Comparison of ENCODE assay signal across 8 cellular contexts in genomic region chr17:4806770-4807533, GRCh38. TPM values are rescaled to one million over a fixed set of nuclear protein-coding genes. Genes with fewer than 3 reads are reported as not detected.
DNase-seq lines count a peak whose midpoint lies in the region; ATAC-seq and TF ChIP-seq lines count a peak whose summit lies in the region.

Gene PLD2 (plus strand): TSS chr17:4807152. CDS start chr17:4807773, 621 bp downstream.

- peak; percentile 82 to 89 (median 87) for DNase-seq in CD8-positive, alpha-beta memory T cell
- DNase-seq in HPDE6-E6E7 (ENCODE audit: extremely low spot score) (peak; percentile 91), esophagus squamous epithelium (lab: John Stamatoyannopoulos, UW) (peak; percentile 28), myocyte (ENCODE audit: low read depth) (peak; percentile 84)
- peak; percentile 95 to 96 for DNase-seq in activated T-cell treated with anti-CD3 and anti-CD28 coated beads, Interleukin-2, amount 50 U/mL, for 72 hours
- DNase-seq in stimulated activated CD8-positive, alpha-beta memory T cell treated with anti-CD3 and anti-CD28 coated beads, Interleukin-7, amount 100 ng/mL, for 24 hours (ENCODE audit: low read depth): peak; percentile 73

- H3K4me3 ChIP-seq in CD8-positive, alpha-beta memory T cell (ENCODE audit: low read length): peak within 1 kb of the TSS; percentile 51
- peak within 1 kb of the TSS; percentile 65 to 76 (median 71) for H3K4me3 ChIP-seq in esophagus squamous epithelium

- peak within 1 kb of the TSS in 6 of 8 donors; percentile 36 to 97 (median 70) for H3K27ac Mint-ChIP-seq in CD8-positive, alpha-beta memory T cell
- peak within 1 kb of the TSS; percentile 65 for H3K27ac Mint-ChIP-seq in activated T-cell treated with anti-CD3 and anti-CD28 coated beads, Interleukin-2, amount 50 U/mL, for 72 hours

- H3K27me3 Mint-ChIP-seq in CD8-positive, alpha-beta memory T cell: peaks cover 0 to 1% of the 10 kb centered on the region in 2 donors
- no peaks in the 10 kb centered on the region for H3K27me3 Mint-ChIP-seq in activated T-cell treated with anti-CD3 and anti-CD28 coated beads, Interleukin-2, amount 50 U/mL, for 72 hours (ENCODE audit: low read depth)

- intact Hi-C loops in esophagus squamous epithelium (cut with DNase I): no loop called here

- no peak for TF ChIP-seq CTCF in esophagus squamous epithelium (IDR thresholded peaks at IDR 0.05)

- peaks cover 0 to 16% (median 4%) of the 10 kb centered on the region in 3 donors for H3K36me3 Mint-ChIP-seq in CD8-positive, alpha-beta memory T cell
- peaks cover 3 to 4% of the 10 kb centered on the region in 2 donors for H3K36me3 Mint-ChIP-seq in activated T-cell treated with anti-CD3 and anti-CD28 coated beads, Interleukin-2, amount 50 U/mL, for 72 hours (ENCODE audit: insufficient read depth in 2 of 2)

- peaks cover 11% of the 10 kb centered on the region for H3K4me1 ChIP-seq in CD8-positive, alpha-beta memory T cell (ENCODE audit: insufficient read depth, low read length)
- H3K4me1 ChIP-seq in esophagus squamous epithelium: peaks cover 14 to 51% (median 21%) of the 10 kb centered on the region in 3 donors

- H3K4me1 Mint-ChIP-seq in CD8-positive, alpha-beta memory T cell: peaks cover 6 to 18% (median 12%) of the 10 kb centered on the region in 3 donors
- peaks cover 9% of the 10 kb centered on the region for H3K4me1 Mint-ChIP-seq in activated T-cell treated with anti-CD3 and anti-CD28 coated beads, Interleukin-2, amount 50 U/mL, for 72 hours (ENCODE audit: low read depth)

- peak within 1 kb of the TSS; percentile 79 to 87 (median 82) for H3K4me3 Mint-ChIP-seq in CD8-positive, alpha-beta memory T cell
- peak within 1 kb of the TSS; percentile 83 to 86 for H3K4me3 Mint-ChIP-seq in activated T-cell treated with anti-CD3 and anti-CD28 coated beads, Interleukin-2, amount 50 U/mL, for 72 hours

- peak in 2 of 4 donors; percentile 14 to 83 for TF ChIP-seq POLR2A in esophagus squamous epithelium (IDR thresholded peaks at IDR 0.05)

- no peaks in the 10 kb centered on the region for H3K36me3 ChIP-seq in CD8-positive, alpha-beta memory T cell (ENCODE audit: insufficient read depth, low read length)
- peaks cover 0 to 34% (median 11%) of the 10 kb centered on the region in 3 donors for H3K36me3 ChIP-seq in esophagus squamous epithelium

- H3K27me3 ChIP-seq in CD8-positive, alpha-beta memory T cell (ENCODE audit: insufficient read depth, low read length, poor library complexity, severe bottlenecking): no peaks in the 10 kb centered on the region
- no peaks in the 10 kb centered on the region for H3K27me3 ChIP-seq in esophagus squamous epithelium

- POLR2A ChIA-PET in CD8-positive, alpha-beta memory T cell (lab: Charles Lee): interaction anchor here (0.8 to 1.8 kb wide), 6 partner anchors 11 to 663 kb away, joined by 3 to 9 read pairs (median 4); partner anchors contain the start of genes ARRB2, PELP1 and PSMB6

- CTCF ChIA-PET in CD8-positive, alpha-beta memory T cell (lab: Charles Lee): interaction anchor here (1.0 to 3.1 kb wide), 4 partner anchors 11 to 97 kb away, joined by 3 to 15 read pairs (median 3); partner anchors contain the start of genes ARRB2, MINK1 and PSMB6

- WGBS in esophagus squamous epithelium, 2 donors: no CpG with 5 or more reads among the region's 103 CpGs

- H3K9me3 Mint-ChIP-seq in CD8-positive, alpha-beta memory T cell: no peaks in the 10 kb centered on the region
- no peaks in the 10 kb centered on the region for H3K9me3 Mint-ChIP-seq in activated T-cell treated with anti-CD3 and anti-CD28 coated beads, Interleukin-2, amount 50 U/mL, for 72 hours

- peak within 1 kb of the TSS; percentile 31 for H3K27ac ChIP-seq in CD8-positive, alpha-beta memory T cell (ENCODE audit: low read depth, low read length)
- peak within 1 kb of the TSS; percentile 78 to 92 (median 89) for H3K27ac ChIP-seq in esophagus squamous epithelium

- ATAC-seq in GM19452 (IDR thresholded peaks at IDR 0.05; ENCODE audit: unreplicated experiment): peak; percentile 95
- ATAC-seq in activated T-cell treated with anti-CD3 and anti-CD28 coated beads, Interleukin-2, amount 50 U/mL, for 72 hours (replicated peaks in 1 of 2): peak; percentile 99

- no peaks in the 10 kb centered on the region for H3K9me3 ChIP-seq in CD8-positive, alpha-beta memory T cell (ENCODE audit: low read length)
- H3K9me3 ChIP-seq in esophagus squamous epithelium: no peaks in the 10 kb centered on the region

TF ChIP-seq in PFSK-1, 5 proteins besides CTCF, POLR2A, EP300 and RAD21:
- peak; percentile 45; the same call in 1 of the 2 replicates for TF ChIP-seq SIN3A (IDR thresholded peaks at IDR 0.05; ENCODE audit: borderline replicate concordance, insufficient read depth, low read length)
- no peak for TF ChIP-seq FOXP2 (optimal IDR thresholded peaks at IDR 0.05; ENCODE audit: borderline replicate concordance, extremely low read depth, extremely low read length, insufficient read depth)
- TF ChIP-seq TAF1 (IDR thresholded peaks at IDR 0.05; ENCODE audit: borderline replicate concordance, insufficient read depth, low read length): no peak
- peak; percentile 86; the same call in 1 of the 2 replicates for TF ChIP-seq POLR2AphosphoS5 (IDR thresholded peaks at IDR 0.05; ENCODE audit: low read depth, low read length)
- TF ChIP-seq REST (IDR thresholded peaks at IDR 0.05; ENCODE audit: insufficient read depth in 1 of 2, low read depth in 2 of 2, low read length in 2 of 2): no peak
TF ChIP-seq in PFSK-1: peak in this region for 2.

RNA-seq across cellular contexts. Expression of gene PLD2, which starts in this region (rescaled TPM):
- 10 to 100 TPM; 10.1 to 12.0 TPM for total RNA-seq in CD8-positive, alpha-beta memory T cell
- polyA plus RNA-seq in CD8-positive, alpha-beta memory T cell: 1.9 TPM
- polyA plus RNA-seq in PFSK-1 (2012; ENCODE audit: insufficient read length, low read depth): 30.2 TPM
- total RNA-seq in activated T-cell treated with anti-CD3 and anti-CD28 coated beads, Interleukin-2, amount 50 U/mL, for 72 hours: 10 to 100 TPM; 27.5 to 50.9 TPM
- total RNA-seq in esophagus squamous epithelium: 100 to 1,000 TPM in 1 of 4 donors, 10 to 100 TPM in 3; 38.7 to 114 (median 86.7) TPM
- total RNA-seq in myocyte: 6.7 and 9.8 TPM in 2 replicates
- polyA plus RNA-seq in myocyte (2012): 10.1 TPM

Comparison
In these comparisons a context has a peak if more than half of its experiments do, and no peak if none do; other contexts are left out.
1. Peak in every context shown above with its lines: DNase-seq, ATAC-seq, H3K4me3 ChIP-seq and H3K27ac ChIP-seq.
2. DNase-seq: peak in every context shown above with its lines; median percentile 96 in activated T-cell treated with anti-CD3 and anti-CD28 coated beads, Interleukin-2, amount 50 U/mL, for 72 hours; 91 in HPDE6-E6E7; 87 in CD8-positive, alpha-beta memory T cell; 84 in myocyte; 73 in stimulated activated CD8-positive, alpha-beta memory T cell treated with anti-CD3 and anti-CD28 coated beads, Interleukin-7, amount 100 ng/mL, for 24 hours; 28 in esophagus squamous epithelium.